In genomic region chr11:9524001-9524400, GRCh38 we compare ENCODE assay signal across 19 cellular contexts.
"Had no signal": no experiment of that assay in that cellular context is flagged by ENCODE, and none has a peak within 500 bp of the region (broad histone marks: within the 10 kb centered on the region; RNA-seq: fewer than 3 reads in every experiment).

No MANE protein-coding gene starts in this region.

- ATAC-seq: left lobe of liver; lower lobe of right lung; natural killer cell treated with Interleukin-12 subunit alpha and Interleukin-12 subunit beta and Interleukin-15 and Interleukin-18, amount 100 ng/mL, for 72 hours; sciatic nerve had no signal

- H3K9me3 Mint-ChIP-seq: memory B cell; natural killer cell treated with Interleukin-12 subunit alpha and Interleukin-12 subunit beta and Interleukin-15 and Interleukin-18, amount 100 ng/mL, for 72 hours had no signal

- DNase-seq: cortex of kidney; dorsolateral prefrontal cortex; effector CD8-positive, alpha-beta T cell; heart right ventricle; hypothalamus; kidney glomerular epithelial cell; lower lobe of right lung; midbrain; stimulated activated CD4-positive, alpha-beta T cell treated with anti-CD3 and anti-CD28 coated beads, Interleukin-2, amount 100 ng/mL, for 24 hours; stimulated activated CD4-positive, alpha-beta T cell treated with anti-CD3 and anti-CD28 coated beads, Interleukin-4, amount 100 ng/mL, for 4 hours; stimulated activated naive CD4-positive, alpha-beta T cell; stomach; substantia nigra; transverse colon had no signal

- H3K4me3 ChIP-seq: dorsolateral prefrontal cortex, heart right ventricle, lower lobe of right lung, stomach, thoracic aorta, transverse colon had no signal

- H3K4me3 Mint-ChIP-seq: memory B cell; natural killer cell treated with Interleukin-12 subunit alpha and Interleukin-12 subunit beta and Interleukin-15 and Interleukin-18, amount 100 ng/mL, for 72 hours had no signal

- H3K27ac Mint-ChIP-seq: memory B cell; natural killer cell treated with Interleukin-12 subunit alpha and Interleukin-12 subunit beta and Interleukin-15 and Interleukin-18, amount 100 ng/mL, for 72 hours had no signal

- H3K9me3 ChIP-seq: heart right ventricle, lower lobe of right lung, stomach, thoracic aorta, transverse colon had no signal

- H3K27me3 Mint-ChIP-seq: memory B cell; natural killer cell treated with Interleukin-12 subunit alpha and Interleukin-12 subunit beta and Interleukin-15 and Interleukin-18, amount 100 ng/mL, for 72 hours had no signal

- H3K27me3 ChIP-seq: dorsolateral prefrontal cortex, heart right ventricle, stomach, transverse colon had no signal

- H3K36me3 ChIP-seq: thoracic aorta had no signal

- H3K4me1 Mint-ChIP-seq: memory B cell had no signal

- H3K27ac ChIP-seq: dorsolateral prefrontal cortex, heart right ventricle, lower lobe of right lung, stomach, thoracic aorta had no signal
